ENCODE assay signal across 8 cellular contexts in genomic region chr7:30321992-30322637, GRCh38. TPM values are rescaled to one million over a fixed set of nuclear protein-coding genes. Genes with fewer than 3 reads are reported as not detected.
DNase-seq lines count a peak whose midpoint lies in the region; ATAC-seq and TF ChIP-seq lines count a peak whose summit lies in the region.

No MANE protein-coding gene starts in this region.

- no peaks in the 10 kb centered on the region for H3K27me3 Mint-ChIP-seq in activated naive CD4-positive, alpha-beta T cell treated with anti-CD3 and anti-CD28 coated beads, Interleukin-2, amount 50 U/mL, for 24 hours

- H3K9ac ChIP-seq in colonic mucosa (ENCODE audit: low read depth in 2 of 2, low read length in 2 of 2) (peak overlapping the region in 1 of 2 donors; percentile 58), parathyroid adenoma (no peak overlapping the region)

- peak overlapping the region; percentile 0 for H2AFZ ChIP-seq in parathyroid adenoma

- peak overlapping the region; percentile 22 for H3K27ac ChIP-seq in colonic mucosa
- peak overlapping the region; percentile 7 for H3K27ac ChIP-seq in parathyroid adenoma

- no peak overlapping the region for H3K4me2 ChIP-seq in parathyroid adenoma (ENCODE audit: low read length)

- peaks cover 87% of the 10 kb centered on the region for H3K4me1 Mint-ChIP-seq in activated naive CD4-positive, alpha-beta T cell treated with anti-CD3 and anti-CD28 coated beads, Interleukin-2, amount 50 U/mL, for 24 hours

- peaks cover 23% of the 10 kb centered on the region for H3K79me2 ChIP-seq in parathyroid adenoma

- H3K27me3 ChIP-seq in colonic mucosa: no peaks in the 10 kb centered on the region
- H3K27me3 ChIP-seq in parathyroid adenoma (ENCODE audit: control insufficient read depth, insufficient read depth, low read length): no peaks in the 10 kb centered on the region

- H3K9me3 ChIP-seq in colonic mucosa (no peaks in the 10 kb centered on the region), parathyroid adenoma (ENCODE audit: control insufficient read depth, low read length) (no peaks in the 10 kb centered on the region)

- peaks cover 10% of the 10 kb centered on the region for H3K36me3 Mint-ChIP-seq in activated naive CD4-positive, alpha-beta T cell treated with anti-CD3 and anti-CD28 coated beads, Interleukin-2, amount 50 U/mL, for 24 hours

- peak; percentile 67 for ATAC-seq in HG02623 (IDR thresholded peaks at IDR 0.05; ENCODE audit: unreplicated experiment)

- no peak for DNase-seq in activated naive CD4-positive, alpha-beta T cell treated with anti-CD3 and anti-CD28 coated beads, Interleukin-2, amount 50 U/mL, for 16 hours
- peak; percentile 36 for DNase-seq in NCI-H1694 treated with DMSO at 0.1 percent for 48 hours (lab: John Stamatoyannopoulos, UW)
- DNase-seq in colonic mucosa: no peak
- no peak for DNase-seq in DMS53 treated with DMSO at 0.1 percent for 48 hours (lab: John Stamatoyannopoulos, UW; ENCODE audit: unreplicated experiment)
- no peak for DNase-seq in COR-L47 (lab: John Stamatoyannopoulos, UW)

- intact Hi-C loops in colonic mucosa (cut with DNase I): no loop called here

- H3K4me1 ChIP-seq in colonic mucosa: peaks cover 6% of the 10 kb centered on the region
- H3K4me1 ChIP-seq in parathyroid adenoma: peaks cover 17% of the 10 kb centered on the region

- peak overlapping the region; percentile 94 for H3K27ac Mint-ChIP-seq in activated naive CD4-positive, alpha-beta T cell treated with anti-CD3 and anti-CD28 coated beads, Interleukin-2, amount 50 U/mL, for 24 hours

- H3K4me3 ChIP-seq in colonic mucosa (no peak overlapping the region), parathyroid adenoma (ENCODE audit: low read depth, low read length) (peak overlapping the region; percentile 8)

- no peak for TF ChIP-seq CTCF in colonic mucosa (IDR thresholded peaks at IDR 0.05)
- TF ChIP-seq CTCF in parathyroid adenoma (IDR thresholded peaks at IDR 0.05): no peak

- peak overlapping the region; percentile 89 for H3K4me3 Mint-ChIP-seq in activated naive CD4-positive, alpha-beta T cell treated with anti-CD3 and anti-CD28 coated beads, Interleukin-2, amount 50 U/mL, for 24 hours

- H3K9me3 Mint-ChIP-seq in activated naive CD4-positive, alpha-beta T cell treated with anti-CD3 and anti-CD28 coated beads, Interleukin-2, amount 50 U/mL, for 24 hours: no peaks in the 10 kb centered on the region

- no peaks in the 10 kb centered on the region for H3K36me3 ChIP-seq in colonic mucosa
- no peaks in the 10 kb centered on the region for H3K36me3 ChIP-seq in parathyroid adenoma (ENCODE audit: control insufficient read depth, insufficient read depth, low read length)

RNA-seq across cellular contexts. Expression of gene ZNRF2, which starts 37.7 kb away (rescaled TPM):
- total RNA-seq in colonic mucosa: 10 to 100 TPM; 42.4 to 45.9 TPM
